ENCODE assay signal across 14 cellular contexts in genomic region chr12:46197876-46198275, GRCh38.
"Had no signal": no experiment of that assay in that cellular context is flagged by ENCODE, and none has a peak within 500 bp of the region (broad histone marks: within the 10 kb centered on the region; RNA-seq: fewer than 3 reads in every experiment).

No MANE protein-coding gene starts in this region.

- H3K4me3 Mint-ChIP-seq: immature natural killer cell, nephron progenitor cell had no signal

- H3K9me3 ChIP-seq: esophagus squamous epithelium, mucosa of descending colon, stomach, thoracic aorta had no signal

- DNase-seq: activated CD4-positive, alpha-beta T cell treated with anti-CD3 and anti-CD28 coated beads, Interleukin-2, amount 50 U/mL, for 48 hours; activated CD4-positive, CD25-positive, alpha-beta regulatory T cell; esophagus squamous epithelium; foreskin fibroblast; glutamatergic neuron; immature natural killer cell; mammary epithelial cell; mucosa of descending colon; nephron progenitor cell; stimulated activated CD4-positive, alpha-beta T cell treated with anti-CD3 and anti-CD28 coated beads, Interleukin-15, amount 100 ng/mL, for 24 hours; stimulated activated CD4-positive, alpha-beta T cell treated with anti-CD3 and anti-CD28 coated beads, Interleukin-4, amount 100 ng/mL, for 24 hours; stomach had no signal

- H3K4me3 ChIP-seq: cardiac muscle cell, esophagus squamous epithelium, mucosa of descending colon, stomach, thoracic aorta had no signal

- H3K4me1 Mint-ChIP-seq: nephron progenitor cell had no signal

- H3K9me3 Mint-ChIP-seq: immature natural killer cell had no signal

- H3K27me3 ChIP-seq: cardiac muscle cell, esophagus squamous epithelium, stomach had no signal

- H3K4me1 ChIP-seq: esophagus squamous epithelium had no signal

- H3K27ac ChIP-seq: cardiac muscle cell, esophagus squamous epithelium, stomach, thoracic aorta had no signal

- ATAC-seq: mucosa of descending colon had no signal
